Comparison of ENCODE assay signal across 24 cellular contexts in the genomic region with DNA sequence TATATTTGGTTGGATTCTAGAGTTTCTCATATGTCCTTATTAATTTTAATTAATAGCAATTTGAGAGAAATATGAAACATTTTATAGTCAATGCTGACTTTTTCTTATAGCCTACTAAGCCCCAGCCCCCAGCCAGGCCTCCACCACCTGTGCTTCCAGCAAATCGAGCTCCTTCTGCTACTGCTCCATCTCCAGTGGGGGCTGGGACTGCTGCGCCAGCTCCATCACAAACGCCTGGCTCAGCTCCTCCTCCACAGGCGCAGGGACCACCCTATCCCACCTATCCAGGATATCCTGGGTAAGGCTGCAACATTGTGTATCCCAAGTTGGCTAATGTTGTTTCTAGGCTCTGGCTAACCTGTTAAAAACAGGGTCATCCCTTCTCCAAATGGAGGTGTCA.
A peak's percentile ranks its signal among the peaks of the same experiment; 100 is the strongest.
DNase-seq lines count a peak whose midpoint lies in the region; ATAC-seq and TF ChIP-seq lines count a peak whose summit lies in the region.
"Had no signal": no experiment of that assay in that cellular context is flagged by ENCODE, and none has a peak within 500 bp of the region (broad histone marks: within the 10 kb centered on the region; RNA-seq: fewer than 3 reads in every experiment).

No MANE protein-coding gene starts in this region.

- H3K56ac ChIP-seq in IMR-90 (ENCODE audit: extremely low read depth, insufficient read depth, low read length): no peak overlapping the region

- no peak overlapping the region for H2BK120ac ChIP-seq in IMR-90 (ENCODE audit: low read depth, low read length)

- no peak overlapping the region for H4K8ac ChIP-seq in IMR-90 (ENCODE audit: low read depth in 2 of 2, low read length in 2 of 2)

- H3K4me1 ChIP-seq in IMR-90 (ENCODE audit: control insufficient read depth, insufficient read depth, low read length): no peaks in the 10 kb centered on the region
- H3K4me1 ChIP-seq: A549; BLaER1 treated with 17β-estradiol and CSF1 and Interleukin-3, amounts not matched to agents 10 nM and 100 nM; Caco-2 had no signal

- no peak overlapping the region for H3K4me3 ChIP-seq in IMR-90 (ENCODE audit: insufficient read depth, low read depth, low read length)
- H3K4me3 ChIP-seq: A549; BLaER1 treated with 17β-estradiol and CSF1 and Interleukin-3, amounts not matched to agents 10 nM and 100 nM; GM12878 had no signal

- H2AK5ac ChIP-seq in IMR-90 (ENCODE audit: low read depth, low read length): no peak overlapping the region

- H3K4me2 ChIP-seq in IMR-90 (ENCODE audit: low read depth, low read length): no peak overlapping the region
- H3K4me2 ChIP-seq: A549; BLaER1 treated with 17β-estradiol and CSF1 and Interleukin-3, amounts not matched to agents 10 nM and 100 nM had no signal

- no peak overlapping the region for H2BK15ac ChIP-seq in IMR-90 (ENCODE audit: low read depth, low read length)

- no peak overlapping the region for H3K4ac ChIP-seq in IMR-90 (ENCODE audit: low read depth, low read length)

- WGBS in IMR-90 (ENCODE audit: extremely low coverage in 2 of 2, insufficient read length in 1 of 2), 2 experiments: no CpG with 5 or more reads among the region's 4 CpGs

- no peak overlapping the region for H3K18ac ChIP-seq in IMR-90 (ENCODE audit: low read depth, low read length)

- in situ Hi-C loops in IMR-90 (cut with MboI; ENCODE audit: low sequenced_read_pairs): no loop called here

- BruUV-seq in IMR-90 (replicated peaks; lab: Mats Ljungman, UMichigan): no TSS peak

- H3K27me3 ChIP-seq in IMR-90 (ENCODE audit: control insufficient read depth, insufficient read depth, low read length): no peaks in the 10 kb centered on the region
- H3K27me3 ChIP-seq: BLaER1 treated with 17β-estradiol and CSF1 and Interleukin-3, amounts not matched to agents 10 nM and 100 nM had no signal

- H3K14ac ChIP-seq in IMR-90 (replicated peaks; ENCODE audit: low read depth, low read length): no peak overlapping the region

- TF ChIP-seq RAD21 in IMR-90 (IDR thresholded peaks at IDR 0.05; ENCODE audit: low read length): no peak

- H3K36me3 ChIP-seq in IMR-90 (ENCODE audit: control insufficient read depth, insufficient read depth, low read length): peaks cover 18% of the 10 kb centered on the region

- no peaks in the 10 kb centered on the region for H3K9me3 ChIP-seq in IMR-90 (ENCODE audit: control insufficient read depth, insufficient read depth, low read length)
- H3K9me3 ChIP-seq: A549; BLaER1 treated with 17β-estradiol and CSF1 and Interleukin-3, amounts not matched to agents 10 nM and 100 nM; Caco-2 had no signal

- H2BK5ac ChIP-seq in IMR-90 (ENCODE audit: low read depth, low read length, poor library complexity, severe bottlenecking): no peak overlapping the region

- no peaks in the 10 kb centered on the region for H3K9me3 Mint-ChIP-seq in activated CD4-positive, alpha-beta T cell treated with anti-CD3 and anti-CD28 coated beads, Interleukin-2, amount 10 ng/mL, durations not matched to agents 24 days and 14 days
- no peaks in the 10 kb centered on the region for H3K9me3 Mint-ChIP-seq in glutamatergic neuron (ENCODE audit: unreplicated experiment)
- H3K9me3 Mint-ChIP-seq: CD4-positive, alpha-beta T cell; CD8-positive, alpha-beta T cell had no signal

- H2AFZ ChIP-seq in IMR-90 (replicated peaks; ENCODE audit: low read length, poor library complexity): no peak overlapping the region

- no peak overlapping the region for H2BK20ac ChIP-seq in IMR-90 (ENCODE audit: low read depth, low read length)

- H3K23ac ChIP-seq in IMR-90 (ENCODE audit: low read depth, low read length): no peak overlapping the region

- H3K4me3 Mint-ChIP-seq in activated CD4-positive, alpha-beta T cell treated with anti-CD3 and anti-CD28 coated beads, Interleukin-2, amount 10 ng/mL, durations not matched to agents 24 days and 14 days: no peak overlapping the region
- H3K4me3 Mint-ChIP-seq in glutamatergic neuron (ENCODE audit: unreplicated experiment): no peak overlapping the region
- H3K4me3 Mint-ChIP-seq: B cell; CD4-positive, alpha-beta T cell; CD8-positive, alpha-beta T cell had no signal

- H2AK9ac ChIP-seq in IMR-90 (replicated peaks; ENCODE audit: low read depth, low read length, poor library complexity): peak overlapping the region; percentile 15

- CTCF ChIA-PET in IMR-90 (lab: Yijun Ruan, JAX): no interaction called here

- no peak overlapping the region for H3K27ac Mint-ChIP-seq in activated CD4-positive, alpha-beta T cell treated with anti-CD3 and anti-CD28 coated beads, Interleukin-2, amount 10 ng/mL, durations not matched to agents 24 days and 14 days
- peak overlapping the region; percentile 59 for H3K27ac Mint-ChIP-seq in glutamatergic neuron (ENCODE audit: unreplicated experiment)
- H3K27ac Mint-ChIP-seq: B cell; CD4-positive, alpha-beta T cell had no signal

- intact Hi-C loops in activated CD4-positive, alpha-beta T cell treated with anti-CD3 and anti-CD28 coated beads, Interleukin-2, amount 10 ng/mL, durations not matched to agents 24 days and 14 days (cut with micrococcal nuclease): no loop called here
- intact Hi-C loops in IMR-90 (cut with micrococcal nuclease): no loop called here

- peaks cover 25% of the 10 kb centered on the region for H3K36me3 Mint-ChIP-seq in activated CD4-positive, alpha-beta T cell treated with anti-CD3 and anti-CD28 coated beads, Interleukin-2, amount 10 ng/mL, durations not matched to agents 24 days and 14 days (ENCODE audit: low read depth)
- H3K36me3 Mint-ChIP-seq in glutamatergic neuron (ENCODE audit: unreplicated experiment): no peaks in the 10 kb centered on the region

- H3K27ac ChIP-seq in IMR-90 (ENCODE audit: insufficient read depth, low read length): no peak overlapping the region
- H3K27ac ChIP-seq: 22Rv1; A549; BLaER1 treated with 17β-estradiol and CSF1 and Interleukin-3, amounts not matched to agents 10 nM and 100 nM; C4-2B had no signal

- dilution Hi-C loops in IMR-90 (cut with HindIII; ENCODE audit: low sequenced_read_pairs, unreplicated experiment): no loop called here

- no peaks in the 10 kb centered on the region for H3K27me3 Mint-ChIP-seq in activated CD4-positive, alpha-beta T cell treated with anti-CD3 and anti-CD28 coated beads, Interleukin-2, amount 10 ng/mL, durations not matched to agents 24 days and 14 days
- H3K27me3 Mint-ChIP-seq in glutamatergic neuron (ENCODE audit: unreplicated experiment): no peaks in the 10 kb centered on the region
- H3K27me3 Mint-ChIP-seq: B cell; CD4-positive, alpha-beta T cell had no signal

- no peaks in the 10 kb centered on the region for H4K20me1 ChIP-seq in IMR-90 (ENCODE audit: insufficient read depth, low read length)

- peak; percentile 44 for DNase-seq in activated CD4-positive, alpha-beta T cell treated with anti-CD3 and anti-CD28 coated beads, Interleukin-2, amount 10 ng/mL, durations not matched to agents 24 days and 14 days
- DNase-seq in activated CD4-positive, alpha-beta T cell treated with anti-CD3 and anti-CD28 coated beads, Interleukin-2, amount 50 U/mL, for 1 hour: no peak
- DNase-seq in IMR-90 (no peak), glutamatergic neuron (no peak), MV-4-11 (lab: John Stamatoyannopoulos, UW) (no peak), GM19238 (ENCODE audit: insufficient read length, low spot score) (no peak)
- DNase-seq: AML-193; Caco-2; Calu3; CD4-positive, alpha-beta T cell; CD8-positive, alpha-beta T cell; DMS 273 treated with DMSO at 0.1 percent for 48 hours; DMS153; DMS53; DMS79; DND-41; EL; GDM1 had no signal

- no peak overlapping the region for H4K5ac ChIP-seq in IMR-90 (ENCODE audit: low read depth, low read length)

- POLR2A ChIA-PET in IMR-90 (lab: Charles Lee; ENCODE audit: unreplicated experiment): no interaction called here

- no peak for TF ChIP-seq POLR2A in IMR-90 (IDR thresholded peaks at IDR 0.05; ENCODE audit: low read depth, low read length)

- no peak for ATAC-seq in IMR-90 (ENCODE audit: low read depth)
- ATAC-seq: A549; CD8-positive, alpha-beta T cell; GM12878 had no signal

- H3K4me1 Mint-ChIP-seq in activated CD4-positive, alpha-beta T cell treated with anti-CD3 and anti-CD28 coated beads, Interleukin-2, amount 10 ng/mL, durations not matched to agents 24 days and 14 days: peaks cover 3% of the 10 kb centered on the region
- peaks cover 5% of the 10 kb centered on the region for H3K4me1 Mint-ChIP-seq in glutamatergic neuron (ENCODE audit: low read depth, unreplicated experiment)
- H3K4me1 Mint-ChIP-seq: B cell had no signal

- peaks cover 3% of the 10 kb centered on the region in 2 experiments; a peak in 2 of 4 replicates for H3K79me1 ChIP-seq in IMR-90 (ENCODE audit: low read depth in 1 of 2, low read length in 2 of 2)

- no peaks in the 10 kb centered on the region for H3K9me1 ChIP-seq in IMR-90 (ENCODE audit: insufficient read depth, low read length)

- no peak overlapping the region for H3K9ac ChIP-seq in IMR-90 (ENCODE audit: low read depth, low read length)
- H3K9ac ChIP-seq: BLaER1 treated with 17β-estradiol and CSF1 and Interleukin-3, amounts not matched to agents 10 nM and 100 nM had no signal

- TF ChIP-seq CTCF in IMR-90 (conservative IDR thresholded peaks at IDR 0.05; ENCODE audit: low read depth, low read length): no peak
- TF ChIP-seq CTCF in glutamatergic neuron (IDR thresholded peaks at IDR 0.05; ENCODE audit: partially characterized antibody, unreplicated experiment): no peak

- H4K91ac ChIP-seq in IMR-90 (ENCODE audit: insufficient read depth, low read depth, low read length): no peak overlapping the region

TF ChIP-seq in IMR-90, 13 proteins besides CTCF, POLR2A, EP300 and RAD21 (continues in another document):
- TF ChIP-seq, protein P1, sequence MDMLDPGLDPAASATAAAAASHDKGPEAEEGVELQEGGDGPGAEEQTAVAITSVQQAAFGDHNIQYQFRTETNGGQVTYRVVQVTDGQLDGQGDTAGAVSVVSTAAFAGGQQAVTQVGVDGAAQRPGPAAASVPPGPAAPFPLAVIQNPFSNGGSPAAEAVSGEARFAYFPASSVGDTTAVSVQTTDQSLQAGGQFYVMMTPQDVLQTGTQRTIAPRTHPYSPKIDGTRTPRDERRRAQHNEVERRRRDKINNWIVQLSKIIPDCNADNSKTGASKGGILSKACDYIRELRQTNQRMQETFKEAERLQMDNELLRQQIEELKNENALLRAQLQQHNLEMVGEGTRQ (IDR thresholded peaks at IDR 0.05; ENCODE audit: low read depth, low read length): no peak
- TF ChIP-seq CEBPB (IDR thresholded peaks at IDR 0.05; ENCODE audit: low read depth, low read length): no peak
- TF ChIP-seq BHLHE40 (IDR thresholded peaks at IDR 0.05; ENCODE audit: low read depth, low read length): no peak
- no peak for TF ChIP-seq MXI1 (IDR thresholded peaks at IDR 0.05; ENCODE audit: borderline replicate concordance, low read depth, low read length)
- TF ChIP-seq SMC3 (IDR thresholded peaks at IDR 0.05; ENCODE audit: low read depth, low read length): no peak
